ENCODE assay signal across 24 cellular contexts in the genomic region with DNA sequence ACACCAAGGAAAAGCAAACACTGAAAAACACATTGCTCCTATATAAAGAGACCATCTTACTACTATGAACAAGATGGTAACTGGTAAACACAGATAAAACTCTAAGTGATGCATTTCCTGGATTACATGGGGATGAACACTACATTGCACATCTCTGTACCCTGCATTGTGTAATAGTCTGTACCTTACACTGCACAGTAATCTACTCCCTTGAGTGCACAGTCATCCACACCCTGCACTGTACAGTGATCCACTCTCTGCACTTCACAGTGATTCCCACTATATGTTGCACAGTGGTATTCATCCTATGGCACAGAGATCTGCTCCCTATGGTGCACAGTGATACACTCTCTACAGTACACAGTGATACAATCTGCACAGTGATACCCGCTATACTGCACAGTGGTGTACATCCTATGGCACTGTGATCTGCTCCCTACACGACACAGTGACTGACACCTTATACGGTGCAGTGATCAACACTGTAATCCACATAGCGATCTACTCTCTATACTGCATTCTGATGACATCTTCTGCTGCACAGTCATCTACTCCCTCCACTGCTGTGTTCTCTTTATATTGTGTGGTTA.
DNase-seq lines count a peak whose midpoint lies in the region; ATAC-seq and TF ChIP-seq lines count a peak whose summit lies in the region.
"Had no signal": no experiment of that assay in that cellular context is flagged by ENCODE, and none has a peak within 500 bp of the region (broad histone marks: within the 10 kb centered on the region; RNA-seq: fewer than 3 reads in every experiment).

No MANE protein-coding gene starts in this region.

- H2BK120ac ChIP-seq in trophoblast cell (ENCODE audit: insufficient read depth, low read length, poor library complexity) = no peak overlapping the region

- no peaks in the 10 kb centered on the region for H3K27me3 Mint-ChIP-seq in Caco-2 (ENCODE audit: insufficient read depth, unreplicated experiment)
- H3K27me3 Mint-ChIP-seq: CD4-positive, alpha-beta memory T cell had no signal

- no TSS peak for BruUV-seq in Caco-2 (replicated peaks; lab: Mats Ljungman, UMichigan)

- POLR2A ChIA-PET in Caco-2 (lab: Charles Lee) = no interaction called here

- H3K18ac ChIP-seq in trophoblast cell (ENCODE audit: low read length) = no peak overlapping the region

- intact Hi-C loops in Caco-2 (cut with micrococcal nuclease; ENCODE audit: unreplicated experiment) = no loop called here

- no peak overlapping the region for H3K4me3 ChIP-seq in trophoblast cell (ENCODE audit: low read depth, low read length)
- H3K4me3 ChIP-seq in Caco-2 (ENCODE audit: low read depth, low read length) = no peak overlapping the region
- H3K4me3 ChIP-seq: A549, GM12878, GM23338 had no signal

- H3K27ac ChIP-seq in trophoblast cell (ENCODE audit: low read depth, low read length) = no peak overlapping the region
- H3K27ac ChIP-seq: A549 had no signal

- CTCF ChIA-PET in Caco-2 (lab: Charles Lee) = no interaction called here

- no peak overlapping the region for H2BK12ac ChIP-seq in trophoblast cell (ENCODE audit: low read length)

- no peak overlapping the region for H3K27ac Mint-ChIP-seq in Caco-2 (ENCODE audit: unreplicated experiment)
- H3K27ac Mint-ChIP-seq: CD4-positive, alpha-beta memory T cell had no signal

- H3K23ac ChIP-seq in trophoblast cell (ENCODE audit: low read length) = peak overlapping the region; percentile 34

- DNase-seq in amniotic epithelial cell (ENCODE audit: low read depth) = peak; percentile 85
- DNase-seq in trophoblast cell = peak in 1 of 2 donors; percentile 17
- DNase-seq in stimulated activated naive CD8-positive, alpha-beta T cell treated with anti-CD3 and anti-CD28 coated beads, Interleukin-15, Interleukin-2, amounts not matched to agents 100 U/mL and 50 U/mL, for 24 hours = no peak
- DNase-seq in Caco-2 = no peak
- DNase-seq: CD4-positive, alpha-beta memory T cell; DMS53; EL; HCEC 1CT; KG1; NCI-H187; NCI-H2107; NCI-H2227 treated with DMSO at 0.1 percent for 48 hours; NCI-H524; NCI-H82; PC-3; RPMI8226; SHP77 treated with DMSO at 0.1 percent for 48 hours had no signal

- H3K4ac ChIP-seq in trophoblast cell (ENCODE audit: low read depth, low read length) = no peak overlapping the region

- no peak overlapping the region for H2AFZ ChIP-seq in trophoblast cell (ENCODE audit: insufficient read depth, low read length, poor library complexity)
- H2AFZ ChIP-seq: GM23338 had no signal

- no peak overlapping the region for H3K14ac ChIP-seq in trophoblast cell (ENCODE audit: low read length)

- H2BK5ac ChIP-seq in trophoblast cell (ENCODE audit: low read depth, low read length, poor library complexity) = no peak overlapping the region

- H3K79me1 ChIP-seq in trophoblast cell (ENCODE audit: low read length) = no peaks in the 10 kb centered on the region

- no peak for TF ChIP-seq CTCF in Caco-2 (IDR thresholded peaks at IDR 0.05; ENCODE audit: insufficient read depth in 1 of 2, low read depth in 1 of 2, low read length in 1 of 2, severe bottlenecking in 1 of 2, unreplicated experiment in 1 of 2)

- no peak overlapping the region for H3K9ac ChIP-seq in trophoblast cell (ENCODE audit: low read length)

- H3K36me3 Mint-ChIP-seq in Caco-2 (ENCODE audit: insufficient read depth, unreplicated experiment) = no peaks in the 10 kb centered on the region
- H3K36me3 Mint-ChIP-seq: CD4-positive, alpha-beta memory T cell had no signal

- no peak overlapping the region for H4K8ac ChIP-seq in trophoblast cell (ENCODE audit: low read depth, low read length)

- H3K9me3 Mint-ChIP-seq in Caco-2 (ENCODE audit: unreplicated experiment) = no peaks in the 10 kb centered on the region
- H3K9me3 Mint-ChIP-seq: GM23338 had no signal

- H4K12ac ChIP-seq in trophoblast cell (ENCODE audit: low read depth, low read length) = no peak overlapping the region

- H3K27me3 ChIP-seq in trophoblast cell (ENCODE audit: insufficient read depth, low read length) = no peaks in the 10 kb centered on the region
- H3K27me3 ChIP-seq in Caco-2 (replicated peaks; ENCODE audit: control insufficient read depth, insufficient read depth, low read length) = no peaks in the 10 kb centered on the region

- H3K36me3 ChIP-seq in trophoblast cell (ENCODE audit: control insufficient read depth in 1 of 2, insufficient read depth in 2 of 2, low read length in 2 of 2) (no peaks in the 10 kb centered on the region), Caco-2 (ENCODE audit: control insufficient read depth, insufficient read depth, low read length) (no peaks in the 10 kb centered on the region)

- H3K4me3 Mint-ChIP-seq in Caco-2 (ENCODE audit: unreplicated experiment) = no peak overlapping the region
- H3K4me3 Mint-ChIP-seq: CD4-positive, alpha-beta memory T cell; GM23338 had no signal

- no peaks in the 10 kb centered on the region for H3K9me3 ChIP-seq in trophoblast cell (ENCODE audit: insufficient read depth, low read depth, low read length)
- no peaks in the 10 kb centered on the region for H3K9me3 ChIP-seq in Caco-2
- H3K9me3 ChIP-seq: A549 had no signal

- no CpG with 5 or more reads among the region's 4 CpGs for WGBS in trophoblast cell (ENCODE audit: extremely low coverage, insufficient coverage, insufficient read length)

- no peaks in the 10 kb centered on the region for H3K4me1 Mint-ChIP-seq in Caco-2 (ENCODE audit: low read depth, unreplicated experiment)
- H3K4me1 Mint-ChIP-seq: CD4-positive, alpha-beta memory T cell; GM23338 had no signal

- peak; percentile 64 for ATAC-seq in esophagus mucosa
- peak; percentile 14 for ATAC-seq in stimulated activated naive CD8-positive, alpha-beta T cell treated with anti-CD3 and anti-CD28 coated beads, Interleukin-15, Interleukin-2, amounts not matched to agents 100 U/mL and 50 U/mL, for 24 hours
- ATAC-seq in HG02852 (IDR thresholded peaks at IDR 0.05; ENCODE audit: unreplicated experiment) = no peak
- ATAC-seq in GM21825 (IDR thresholded peaks at IDR 0.05; ENCODE audit: unreplicated experiment) = no peak
- no peak for ATAC-seq in HG02885 (IDR thresholded peaks at IDR 0.05; ENCODE audit: poor library complexity, unreplicated experiment)
- ATAC-seq: GM12878, GM23338, PC-3 had no signal

- H4K91ac ChIP-seq in trophoblast cell (ENCODE audit: low read depth, low read length) = no peak overlapping the region

- H3K4me2 ChIP-seq in trophoblast cell (ENCODE audit: low read length) = no peak overlapping the region
- H3K4me2 ChIP-seq: A549, GM23338 had no signal

- no peaks in the 10 kb centered on the region for H3K79me2 ChIP-seq in trophoblast cell (ENCODE audit: control insufficient read depth, insufficient read depth, low read length, poor library complexity)

- no peak overlapping the region for H2AK5ac ChIP-seq in trophoblast cell (ENCODE audit: low read length)

- H3K4me1 ChIP-seq in trophoblast cell (ENCODE audit: control insufficient read depth in 1 of 2, insufficient read depth in 2 of 2, low read length in 2 of 2) (no peaks in the 10 kb centered on the region), Caco-2 (no peaks in the 10 kb centered on the region)
- H3K4me1 ChIP-seq: A549 had no signal

Comparison
In these comparisons a context has a peak if more than half of its experiments do, and no peak if none do; other contexts are left out.
1. ATAC-seq: peak in esophagus mucosa (single experiment) and stimulated activated naive CD8-positive, alpha-beta T cell treated with anti-CD3 and anti-CD28 coated beads, Interleukin-15, Interleukin-2, amounts not matched to agents 100 U/mL and 50 U/mL, for 24 hours (single experiment); none in HG02852 (single experiment), GM21825 (single experiment) and HG02885 (single experiment).